In the genomic region with DNA sequence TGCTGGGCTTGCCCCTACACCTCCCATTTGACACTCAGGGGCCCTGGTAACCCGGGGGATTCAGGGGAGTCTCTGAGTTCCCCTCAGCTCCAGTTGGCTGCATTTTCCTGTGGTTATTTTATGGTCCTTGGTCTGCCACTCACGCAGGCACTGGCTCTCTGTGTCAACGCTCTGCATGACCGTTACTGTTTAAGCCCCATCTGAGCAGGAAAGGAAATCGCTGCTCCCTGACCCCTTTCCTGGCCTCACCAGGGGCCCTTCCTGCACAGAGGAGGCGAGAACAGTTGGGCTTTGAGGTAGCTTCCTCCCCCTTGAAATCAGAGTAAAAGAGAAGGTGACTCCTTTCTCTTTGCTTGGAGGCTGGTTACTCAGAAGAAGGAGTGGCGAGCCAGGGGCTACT, we compare ENCODE assay signal across 20 cellular contexts. TPM values are rescaled to one million over a fixed set of nuclear protein-coding genes. Genes with fewer than 3 reads are reported as not detected.
DNase-seq lines count a peak whose midpoint lies in the region; ATAC-seq, FAIRE-seq and TF ChIP-seq lines count a peak whose summit lies in the region.
"Had no signal": no experiment of that assay in that cellular context is flagged by ENCODE, and none has a peak within 500 bp of the region (broad histone marks: within the 10 kb centered on the region; RNA-seq: fewer than 3 reads in every experiment).

No MANE protein-coding gene starts in this region.

- no peak overlapping the region for H3K4me3 ChIP-seq in neuronal stem cell (ENCODE audit: low read length in 2 of 2)
- H3K4me3 ChIP-seq in vagina = no peak overlapping the region

- FAIRE-seq in GM19239 (lab: Jason Lieb, UNC) = peak; percentile 40
- FAIRE-seq: frontal cortex, H54 had no signal

- H3K4me2 ChIP-seq in neuronal stem cell (ENCODE audit: insufficient read depth, low read length, poor library complexity, severe bottlenecking) = no peak overlapping the region

- H3K27ac ChIP-seq in cingulate gyrus (ENCODE audit: low read depth, low read length) (peak overlapping the region; percentile 39), neuronal stem cell (replicated peaks; ENCODE audit: low read length) (no peak overlapping the region), vagina (no peak overlapping the region)

- H4K91ac ChIP-seq in neuronal stem cell (ENCODE audit: low read depth, low read length, poor library complexity) = no peak overlapping the region

- H3K14ac ChIP-seq in neuronal stem cell (ENCODE audit: low read length) = no peak overlapping the region

- peaks cover 2% of the 10 kb centered on the region for H3K79me1 ChIP-seq in neuronal stem cell (ENCODE audit: low read depth, low read length)

- no peak overlapping the region for H3K23ac ChIP-seq in neuronal stem cell (ENCODE audit: low read depth, low read length, poor library complexity)

- TF ChIP-seq POLR2A in vagina (IDR thresholded peaks at IDR 0.05) = no peak

- H2BK15ac ChIP-seq in neuronal stem cell (ENCODE audit: low read length) = no peak overlapping the region

- no peak overlapping the region for H3K4ac ChIP-seq in neuronal stem cell (ENCODE audit: low read length)

- H3K4me1 ChIP-seq in neuronal stem cell (ENCODE audit: control insufficient read depth in 2 of 2, insufficient read depth in 1 of 2, low read depth in 1 of 2, low read length in 2 of 2) (peaks cover 11 to 26% of the 10 kb centered on the region in 2 donors), vagina (peaks cover 26% of the 10 kb centered on the region)

- no peak overlapping the region for H2BK12ac ChIP-seq in neuronal stem cell (ENCODE audit: low read length)

- H3K36me3 ChIP-seq in neuronal stem cell (replicated peaks in 1 of 2; ENCODE audit: control insufficient read depth in 2 of 2, insufficient read depth in 2 of 2, low read length in 2 of 2) = no peaks in the 10 kb centered on the region
- no peaks in the 10 kb centered on the region for H3K36me3 ChIP-seq in vagina

- WGBS in neuronal stem cell (ENCODE audit: extremely low coverage in 2 of 2, insufficient read length in 2 of 2, insufficient replicate concordance in 1 of 2), 2 donors = no CpG with 5 or more reads among the region's 7 CpGs

- H2AFZ ChIP-seq in neuronal stem cell (ENCODE audit: low read length) = peak overlapping the region; percentile 81

- no peak for TF ChIP-seq CTCF in vagina (IDR thresholded peaks at IDR 0.05)

- H2BK120ac ChIP-seq in neuronal stem cell (ENCODE audit: low read depth, low read length) = no peak overlapping the region

- H4K8ac ChIP-seq in neuronal stem cell (ENCODE audit: low read depth, low read length) = no peak overlapping the region

- intact Hi-C loops in vagina (cut with DNase I) = no loop called here

- H3K9me3 ChIP-seq in neuronal stem cell (replicated peaks in 1 of 2; ENCODE audit: control insufficient read depth in 2 of 2, insufficient read depth in 1 of 2, low read depth in 1 of 2, low read length in 2 of 2) = no peaks in the 10 kb centered on the region
- H3K9me3 ChIP-seq in vagina = no peaks in the 10 kb centered on the region

- ATAC-seq in SK-N-SH treated with all-trans-retinoic acid at 6 μM for 48 hours = no peak

- DNase-seq in GM19239 (ENCODE audit: insufficient read length, low spot score) (no peak), KG1 (lab: John Stamatoyannopoulos, UW) (peak; percentile 49), neuronal stem cell (ENCODE audit: low spot score) (no peak), NCI-H1930 (lab: John Stamatoyannopoulos, UW) (no peak), vagina (ENCODE audit: extremely low spot score in 2 of 2) (no peak)
- DNase-seq: activated CD4-positive, alpha-beta T cell treated with anti-CD3 and anti-CD28 coated beads, Interleukin-2, amount 10 ng/mL, durations not matched to agents 24 days and 14 days; activated T-cell treated with anti-CD3 and anti-CD28 coated beads, Interleukin-2, amount 50 U/mL, for 1 hour; central memory CD4-positive, alpha-beta T cell; naive thymus-derived CD4-positive, alpha-beta T cell; NCI-H1105; NCI-H446; SHP77 treated with DMSO at 0.1 percent for 48 hours; substantia nigra; T-helper 9 cell had no signal

- H2AK5ac ChIP-seq in neuronal stem cell (ENCODE audit: low read depth, low read length) = no peak overlapping the region

- no peak overlapping the region for H3K9ac ChIP-seq in neuronal stem cell (ENCODE audit: low read depth, low read length, poor library complexity)

- H3K18ac ChIP-seq in neuronal stem cell (ENCODE audit: low read length) = no peak overlapping the region

- H3K27me3 ChIP-seq in neuronal stem cell (ENCODE audit: control insufficient read depth in 3 of 3, insufficient read depth in 3 of 3, low read depth in 1 of 3, low read length in 3 of 3) (peaks cover 0 to 21% (median 3%) of the 10 kb centered on the region in 3 experiments), vagina (peaks cover 6% of the 10 kb centered on the region)

- H2BK5ac ChIP-seq in neuronal stem cell (ENCODE audit: low read length) = no peak overlapping the region

TF ChIP-seq in SK-N-SH treated with all-trans-retinoic acid at 6 μM for 48 hours, 23 proteins besides CTCF, POLR2A, EP300 and RAD21:
- TF ChIP-seq ZFP30 (CRISPR knock-in tag; IDR thresholded peaks at IDR 0.05) (no peak), TCF4 (CRISPR knock-in tag; IDR thresholded peaks at IDR 0.05; ENCODE audit: borderline replicate concordance) (no peak), CREB5 (CRISPR knock-in tag; IDR thresholded peaks at IDR 0.05; ENCODE audit: low read depth) (no peak), GLIS3 (CRISPR knock-in tag; IDR thresholded peaks at IDR 0.05) (no peak), ARNTL (CRISPR knock-in tag; IDR thresholded peaks at IDR 0.05; ENCODE audit: borderline replicate concordance, low read depth) (no peak), ZFP3 (CRISPR knock-in tag; IDR thresholded peaks at IDR 0.05) (no peak), POU6F1 (CRISPR knock-in tag; IDR thresholded peaks at IDR 0.05; ENCODE audit: borderline replicate concordance, low read depth) (no peak), ZNF70 (CRISPR knock-in tag; IDR thresholded peaks at IDR 0.05) (no peak), ESRRG (CRISPR knock-in tag; IDR thresholded peaks at IDR 0.05) (no peak)
- TF ChIP-seq, protein P1, sequence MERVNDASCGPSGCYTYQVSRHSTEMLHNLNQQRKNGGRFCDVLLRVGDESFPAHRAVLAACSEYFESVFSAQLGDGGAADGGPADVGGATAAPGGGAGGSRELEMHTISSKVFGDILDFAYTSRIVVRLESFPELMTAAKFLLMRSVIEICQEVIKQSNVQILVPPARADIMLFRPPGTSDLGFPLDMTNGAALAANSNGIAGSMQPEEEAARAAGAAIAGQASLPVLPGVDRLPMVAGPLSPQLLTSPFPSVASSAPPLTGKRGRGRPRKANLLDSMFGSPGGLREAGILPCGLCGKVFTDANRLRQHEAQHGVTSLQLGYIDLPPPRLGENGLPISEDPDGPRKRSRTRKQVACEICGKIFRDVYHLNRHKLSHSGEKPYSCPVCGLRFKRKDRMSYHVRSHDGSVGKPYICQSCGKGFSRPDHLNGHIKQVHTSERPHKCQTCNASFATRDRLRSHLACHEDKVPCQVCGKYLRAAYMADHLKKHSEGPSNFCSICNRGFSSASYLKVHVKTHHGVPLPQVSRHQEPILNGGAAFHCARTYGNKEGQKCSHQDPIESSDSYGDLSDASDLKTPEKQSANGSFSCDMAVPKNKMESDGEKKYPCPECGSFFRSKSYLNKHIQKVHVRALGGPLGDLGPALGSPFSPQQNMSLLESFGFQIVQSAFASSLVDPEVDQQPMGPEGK (CRISPR knock-in tag; IDR thresholded peaks at IDR 0.05; ENCODE audit: borderline replicate concordance) = no peak

RNA-seq across cellular contexts. Expression of gene C1QTNF4, which starts 2.4 kb away (rescaled TPM):
- polyA plus RNA-seq in neuronal stem cell (2013, experiment 1 of 2) = 8.5 TPM
- polyA plus RNA-seq in neuronal stem cell (2013, experiment 2 of 2) = 8.0 TPM
- total RNA-seq in vagina = 3.4 TPM
- polyA plus RNA-seq: CD14-positive monocyte; naive thymus-derived CD4-positive, alpha-beta T cell had no signal

RNA-seq across cellular contexts. Expression of gene FAM180B, which starts 5.3 kb away (rescaled TPM):
- not detected for polyA plus RNA-seq in neuronal stem cell (2013, experiment 1 of 2)
- not detected for polyA plus RNA-seq in neuronal stem cell (2013, experiment 2 of 2)
- not detected for total RNA-seq in vagina
- total RNA-seq: frontal cortex, liver had no signal
- polyA plus RNA-seq: CD14-positive monocyte; liver; naive thymus-derived CD4-positive, alpha-beta T cell had no signal

RNA-seq across cellular contexts. Expression of gene NDUFS3, which starts 12.9 kb away (rescaled TPM):
- 103 TPM for polyA plus RNA-seq in neuronal stem cell (2013, experiment 1 of 2)
- 96.2 TPM for polyA plus RNA-seq in neuronal stem cell (2013, experiment 2 of 2)
- 60.4 TPM for total RNA-seq in vagina

RNA-seq across cellular contexts. Expression of gene KBTBD4, which starts 13.0 kb away (rescaled TPM):
- polyA plus RNA-seq in neuronal stem cell (2013, experiment 1 of 2) = 7.3 TPM
- polyA plus RNA-seq in neuronal stem cell (2013, experiment 2 of 2) = 6.9 TPM
- total RNA-seq in vagina = 14.7 TPM

RNA-seq across cellular contexts. Expression of gene PTPMT1, which starts 26.4 kb away (rescaled TPM):
- 58.3 TPM for polyA plus RNA-seq in neuronal stem cell (2013, experiment 1 of 2)
- 60.4 TPM for polyA plus RNA-seq in neuronal stem cell (2013, experiment 2 of 2)
- 68.5 TPM for total RNA-seq in vagina
